Comparison of ENCODE assay signal across 33 cellular contexts in genomic region chr2:129799036-129799958, GRCh38.
"Had no signal": no experiment of that assay in that cellular context is flagged by ENCODE, and none has a peak within 500 bp of the region (broad histone marks: within the 10 kb centered on the region; RNA-seq: fewer than 3 reads in every experiment).

No MANE protein-coding gene starts in this region.

- H3K4me1 Mint-ChIP-seq: activated CD4-positive, alpha-beta T cell treated with anti-CD3 and anti-CD28 coated beads, Interleukin-2, amount 10 ng/mL, durations not matched to agents 24 days and 14 days; activated naive CD4-positive, alpha-beta T cell treated with anti-CD3 and anti-CD28 coated beads, Interleukin-2, amount 50 U/mL, for 24 hours had no signal

- H3K9me3 Mint-ChIP-seq: activated CD4-positive, alpha-beta T cell treated with anti-CD3 and anti-CD28 coated beads, Interleukin-2, amount 10 ng/mL, durations not matched to agents 24 days and 14 days; activated naive CD4-positive, alpha-beta T cell treated with anti-CD3 and anti-CD28 coated beads, Interleukin-2, amount 50 U/mL, for 24 hours; activated T-cell treated with anti-CD3 and anti-CD28 coated beads, Interleukin-2, amount 50 U/mL, for 24 hours; activated T-helper 2 cell treated with anti-CD3 and anti-CD28 coated beads, Interferon-gamma antibody, Interleukin-2, Interleukin-4, amounts not matched to agents 10 μg/mL and 5 μg/mL and 100 μg/mL, durations not matched to agents 14 hours and 24 hours and 36 hours had no signal

- H3K27ac Mint-ChIP-seq: activated CD4-positive, alpha-beta T cell treated with anti-CD3 and anti-CD28 coated beads, Interleukin-2, amount 10 ng/mL, durations not matched to agents 24 days and 14 days; activated CD8-positive, alpha-beta T cell treated with anti-CD3 and anti-CD28 coated beads, Interleukin-2, amount 10 ng/mL, durations not matched to agents 7 days and 5 days; activated naive CD4-positive, alpha-beta T cell treated with anti-CD3 and anti-CD28 coated beads, Interleukin-2, amount 50 U/mL, for 24 hours; activated T-cell treated with anti-CD3 and anti-CD28 coated beads, Interleukin-2, amount 50 U/mL, for 24 hours; activated T-helper 2 cell treated with anti-CD3 and anti-CD28 coated beads, Interferon-gamma antibody, Interleukin-2, Interleukin-4, amounts not matched to agents 10 μg/mL and 5 μg/mL and 100 μg/mL, durations not matched to agents 14 hours and 24 hours and 36 hours had no signal

- H3K4me3 ChIP-seq: adrenal gland, body of pancreas, breast epithelium, Peyer's patch had no signal

- H3K27ac ChIP-seq: adrenal gland, body of pancreas, breast epithelium, Peyer's patch, VCaP had no signal

- ATAC-seq: activated CD8-positive, alpha-beta T cell treated with anti-CD3 and anti-CD28 coated beads, Interleukin-2, amount 10 ng/mL, durations not matched to agents 7 days and 5 days; body of pancreas; PC-3; SK-N-SH treated with all-trans-retinoic acid at 6 μM for 48 hours had no signal

- H3K36me3 ChIP-seq: adrenal gland, breast epithelium, Peyer's patch had no signal

- H3K4me1 ChIP-seq: adrenal gland, body of pancreas, breast epithelium, Peyer's patch had no signal

- H3K9me3 ChIP-seq: adrenal gland, body of pancreas, breast epithelium, Peyer's patch had no signal

- FAIRE-seq: astrocyte had no signal

- H3K27me3 Mint-ChIP-seq: activated naive CD4-positive, alpha-beta T cell treated with anti-CD3 and anti-CD28 coated beads, Interleukin-2, amount 50 U/mL, for 24 hours had no signal

- H3K27me3 ChIP-seq: adrenal gland, body of pancreas, Peyer's patch had no signal

- DNase-seq: activated CD4-positive, alpha-beta T cell treated with anti-CD3 and anti-CD28 coated beads, Interleukin-2, amount 10 ng/mL, durations not matched to agents 24 days and 14 days; activated CD4-positive, alpha-beta T cell treated with anti-CD3 and anti-CD28 coated beads, Interleukin-2, amount 50 U/mL, for 48 hours; activated CD8-positive, alpha-beta T cell treated with anti-CD3 and anti-CD28 coated beads, Interleukin-2, amount 10 ng/mL, durations not matched to agents 7 days and 5 days; activated gamma-delta T cell; activated naive CD4-positive, alpha-beta T cell treated with Interleukin-2 at 50 U/mL for 16 hours; activated T-cell treated with anti-CD3 and anti-CD28 coated beads, Interleukin-2, amount 50 U/mL, for 24 hours; adrenal gland; body of pancreas; caudate nucleus; cerebellar nuclear complex; Karpas-422; NCI-H1048; NCI-H1105 treated with DMSO at 0.1 percent for 48 hours; NCI-H1436; NCI-H1694; NCI-H1930; NCI-H2081 treated with DMSO at 0.1 percent for 48 hours; NCI-H345; NCI-H524 treated with DMSO at 0.1 percent for 48 hours; NK-92 treated with Interleukin-12 subunit alpha and Interleukin-12 subunit beta, amount 100 ng/mL, for 24 hours; PC-3; Peyer's patch; RPMI8226; SIG-M5; T-helper 1 cell; T-helper 2 cell; T-helper 9 cell had no signal

- H3K4me3 Mint-ChIP-seq: activated CD4-positive, alpha-beta T cell treated with anti-CD3 and anti-CD28 coated beads, Interleukin-2, amount 10 ng/mL, durations not matched to agents 24 days and 14 days; activated CD8-positive, alpha-beta T cell treated with anti-CD3 and anti-CD28 coated beads, Interleukin-2, amount 10 ng/mL, durations not matched to agents 7 days and 5 days; activated naive CD4-positive, alpha-beta T cell treated with anti-CD3 and anti-CD28 coated beads, Interleukin-2, amount 50 U/mL, for 24 hours; activated T-cell treated with anti-CD3 and anti-CD28 coated beads, Interleukin-2, amount 50 U/mL, for 24 hours had no signal

- H3K36me3 Mint-ChIP-seq: activated naive CD4-positive, alpha-beta T cell treated with anti-CD3 and anti-CD28 coated beads, Interleukin-2, amount 50 U/mL, for 24 hours had no signal
